In the genomic region with DNA sequence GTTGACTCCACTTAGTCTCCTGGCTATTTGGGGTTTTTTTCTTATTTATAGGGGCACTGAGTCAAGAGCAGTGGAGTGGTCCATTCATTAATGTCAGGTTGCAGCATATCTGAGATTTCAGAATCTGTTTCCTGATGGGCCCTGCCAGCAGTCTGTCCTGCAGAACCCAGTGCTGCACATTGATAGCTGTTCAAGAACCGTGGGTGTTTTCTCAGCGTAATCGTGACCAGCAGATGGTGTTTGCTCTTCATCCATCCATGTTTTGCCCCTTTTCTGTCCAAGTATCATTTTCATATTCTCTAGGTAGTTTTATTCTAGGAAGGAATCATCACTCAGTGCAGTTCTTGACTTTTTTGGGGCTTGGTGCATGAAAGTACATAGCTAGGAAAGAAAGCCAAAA, we compare ENCODE assay signal across 30 cellular contexts.
"Had no signal": no experiment of that assay in that cellular context is flagged by ENCODE, and none has a peak within 500 bp of the region (broad histone marks: within the 10 kb centered on the region; RNA-seq: fewer than 3 reads in every experiment).

No MANE protein-coding gene starts in this region.

- H3K9me3 Mint-ChIP-seq: activated B cell treated with CpG ODN at 0.5 μM for 24 hours; activated CD4-positive, alpha-beta memory T cell treated with anti-CD3 and anti-CD28 coated beads for 36 hours; activated CD4-positive, alpha-beta memory T cell treated with anti-CD3 and anti-CD28 coated beads, Interleukin-2, amount 10 ng/mL, durations not matched to agents 7 days and 5 days; activated CD4-positive, alpha-beta T cell treated with anti-CD3 and anti-CD28 coated beads, Interleukin-2, amount 10 ng/mL, durations not matched to agents 24 days and 14 days; activated CD4-positive, alpha-beta T cell treated with anti-CD3 and anti-CD28 coated beads, Interleukin-2, amount 10 ng/mL, durations not matched to agents 7 days and 5 days; activated CD8-positive, alpha-beta T cell treated with anti-CD3 and anti-CD28 coated beads for 36 hours; T-cell; T-helper 1 cell treated with Interleukin-12 subunit alpha and Interleukin-12 subunit beta and Interleukin-4 antibody, amounts not matched to agents 30 μg/mL and 1 μg/mL, for 36 hours; T-helper 2 cell treated with Interferon-gamma antibody and Interleukin-4, amounts not matched to agents 5 μg/mL and 100 μg/mL, for 36 hours; WTC11 had no signal

- H3K4me3 Mint-ChIP-seq: activated B cell treated with CpG ODN at 0.5 μM for 24 hours; activated CD4-positive, alpha-beta memory T cell treated with anti-CD3 and anti-CD28 coated beads for 36 hours; activated CD4-positive, alpha-beta memory T cell treated with anti-CD3 and anti-CD28 coated beads, Interleukin-2, amount 10 ng/mL, durations not matched to agents 7 days and 5 days; activated CD4-positive, alpha-beta T cell treated with anti-CD3 and anti-CD28 coated beads for 36 hours; activated CD4-positive, alpha-beta T cell treated with anti-CD3 and anti-CD28 coated beads, Interleukin-2, amount 10 ng/mL, durations not matched to agents 24 days and 14 days; activated CD4-positive, alpha-beta T cell treated with anti-CD3 and anti-CD28 coated beads, Interleukin-2, amount 10 ng/mL, durations not matched to agents 7 days and 5 days; activated CD8-positive, alpha-beta memory T cell treated with anti-CD3 and anti-CD28 coated beads, Interleukin-2, amount 10 ng/mL, durations not matched to agents 7 days and 5 days; activated CD8-positive, alpha-beta T cell treated with anti-CD3 and anti-CD28 coated beads for 36 hours; activated CD8-positive, alpha-beta T cell treated with anti-CD3 and anti-CD28 coated beads, Interleukin-2, amount 10 ng/mL, durations not matched to agents 7 days and 5 days; T-cell; T-helper 1 cell treated with Interleukin-12 subunit alpha and Interleukin-12 subunit beta and Interleukin-4 antibody, amounts not matched to agents 30 μg/mL and 1 μg/mL, for 36 hours; T-helper 17 cell; T-helper 2 cell treated with Interferon-gamma antibody and Interleukin-4, amounts not matched to agents 5 μg/mL and 100 μg/mL, for 36 hours; WTC11 had no signal

- DNase-seq: activated B cell treated with CpG ODN at 0.5 μM for 24 hours; activated CD4-positive, alpha-beta memory T cell treated with anti-CD3 and anti-CD28 coated beads for 36 hours; activated CD4-positive, alpha-beta memory T cell treated with anti-CD3 and anti-CD28 coated beads, Interleukin-2, amount 10 ng/mL, durations not matched to agents 7 days and 5 days; activated CD4-positive, alpha-beta T cell treated with anti-CD3 and anti-CD28 coated beads for 1 hour; activated CD4-positive, alpha-beta T cell treated with anti-CD3 and anti-CD28 coated beads for 36 hours; activated CD4-positive, alpha-beta T cell treated with anti-CD3 and anti-CD28 coated beads for 4 hours; activated CD4-positive, alpha-beta T cell treated with anti-CD3 and anti-CD28 coated beads for 48 hours; activated CD4-positive, alpha-beta T cell treated with anti-CD3 and anti-CD28 coated beads, Interleukin-2, amount 10 ng/mL, durations not matched to agents 24 days and 14 days; activated CD4-positive, alpha-beta T cell treated with anti-CD3 and anti-CD28 coated beads, Interleukin-2, amount 10 ng/mL, durations not matched to agents 7 days and 5 days; activated CD4-positive, alpha-beta T cell treated with anti-CD3 and anti-CD28 coated beads, Interleukin-2, amount 50 U/mL, for 4 hours; activated CD4-positive, alpha-beta T cell treated with anti-CD3 and anti-CD28 coated beads, Interleukin-2, amount 50 U/mL, for 48 hours; activated CD4-positive, CD25-positive, alpha-beta regulatory T cell; activated CD4-positive, CD25-positive, alpha-beta regulatory T cell treated with anti-CD3 and anti-CD28 coated beads, Interleukin-2, amount 50 U/mL, for 72 hours; activated CD8-positive, alpha-beta memory T cell treated with anti-CD3 and anti-CD28 coated beads for 24 hours; activated CD8-positive, alpha-beta memory T cell treated with anti-CD3 and anti-CD28 coated beads, Interleukin-2, amount 10 ng/mL, durations not matched to agents 7 days and 5 days; activated CD8-positive, alpha-beta memory T cell treated with anti-CD3 and anti-CD28 coated beads, Interleukin-2, amount 50 U/mL, for 4 hours; activated CD8-positive, alpha-beta memory T cell treated with anti-CD3 and anti-CD28 coated beads, Interleukin-2, amount 50 U/mL, for 48 hours; activated CD8-positive, alpha-beta T cell treated with anti-CD3 and anti-CD28 coated beads for 36 hours; activated CD8-positive, alpha-beta T cell treated with anti-CD3 and anti-CD28 coated beads, Interleukin-2, amount 10 ng/mL, durations not matched to agents 7 days and 5 days; activated T-cell treated with anti-CD3 and anti-CD28 coated beads for 4 hours; T-cell; T-helper 1 cell; T-helper 17 cell; T-helper 2 cell; T-helper 9 cell; T1000; WERI-Rb-1 had no signal

- H3K36me3 Mint-ChIP-seq: activated CD4-positive, alpha-beta memory T cell treated with anti-CD3 and anti-CD28 coated beads for 36 hours; activated CD8-positive, alpha-beta memory T cell treated with anti-CD3 and anti-CD28 coated beads, Interleukin-2, amount 10 ng/mL, durations not matched to agents 7 days and 5 days; T-cell; WTC11 had no signal

- H3K4me1 Mint-ChIP-seq: activated B cell treated with CpG ODN at 0.5 μM for 24 hours; activated CD4-positive, alpha-beta memory T cell treated with anti-CD3 and anti-CD28 coated beads, Interleukin-2, amount 10 ng/mL, durations not matched to agents 7 days and 5 days; activated CD4-positive, alpha-beta T cell treated with anti-CD3 and anti-CD28 coated beads for 36 hours; activated CD4-positive, alpha-beta T cell treated with anti-CD3 and anti-CD28 coated beads, Interleukin-2, amount 10 ng/mL, durations not matched to agents 24 days and 14 days; activated CD4-positive, alpha-beta T cell treated with anti-CD3 and anti-CD28 coated beads, Interleukin-2, amount 10 ng/mL, durations not matched to agents 7 days and 5 days; activated CD8-positive, alpha-beta memory T cell treated with anti-CD3 and anti-CD28 coated beads, Interleukin-2, amount 10 ng/mL, durations not matched to agents 7 days and 5 days; T-cell; T-helper 17 cell; WTC11 had no signal

- H3K27me3 Mint-ChIP-seq: activated B cell treated with CpG ODN at 0.5 μM for 24 hours had no signal

- H3K27ac Mint-ChIP-seq: activated B cell treated with CpG ODN at 0.5 μM for 24 hours; activated CD4-positive, alpha-beta memory T cell treated with anti-CD3 and anti-CD28 coated beads for 36 hours; activated CD4-positive, alpha-beta memory T cell treated with anti-CD3 and anti-CD28 coated beads, Interleukin-2, amount 10 ng/mL, durations not matched to agents 7 days and 5 days; activated CD4-positive, alpha-beta T cell treated with anti-CD3 and anti-CD28 coated beads for 36 hours; activated CD4-positive, alpha-beta T cell treated with anti-CD3 and anti-CD28 coated beads, Interleukin-2, amount 10 ng/mL, durations not matched to agents 24 days and 14 days; activated CD4-positive, alpha-beta T cell treated with anti-CD3 and anti-CD28 coated beads, Interleukin-2, amount 10 ng/mL, durations not matched to agents 7 days and 5 days; activated CD8-positive, alpha-beta memory T cell treated with anti-CD3 and anti-CD28 coated beads, Interleukin-2, amount 10 ng/mL, durations not matched to agents 7 days and 5 days; activated CD8-positive, alpha-beta T cell treated with anti-CD3 and anti-CD28 coated beads for 36 hours; activated CD8-positive, alpha-beta T cell treated with anti-CD3 and anti-CD28 coated beads, Interleukin-2, amount 10 ng/mL, durations not matched to agents 7 days and 5 days; T-cell; T-helper 1 cell treated with Interleukin-12 subunit alpha and Interleukin-12 subunit beta and Interleukin-4 antibody, amounts not matched to agents 30 μg/mL and 1 μg/mL, for 36 hours; T-helper 17 cell; T-helper 2 cell treated with Interferon-gamma antibody and Interleukin-4, amounts not matched to agents 5 μg/mL and 100 μg/mL, for 36 hours; WTC11 had no signal
